ENCODE assay signal across 14 cellular contexts in the genomic region with DNA sequence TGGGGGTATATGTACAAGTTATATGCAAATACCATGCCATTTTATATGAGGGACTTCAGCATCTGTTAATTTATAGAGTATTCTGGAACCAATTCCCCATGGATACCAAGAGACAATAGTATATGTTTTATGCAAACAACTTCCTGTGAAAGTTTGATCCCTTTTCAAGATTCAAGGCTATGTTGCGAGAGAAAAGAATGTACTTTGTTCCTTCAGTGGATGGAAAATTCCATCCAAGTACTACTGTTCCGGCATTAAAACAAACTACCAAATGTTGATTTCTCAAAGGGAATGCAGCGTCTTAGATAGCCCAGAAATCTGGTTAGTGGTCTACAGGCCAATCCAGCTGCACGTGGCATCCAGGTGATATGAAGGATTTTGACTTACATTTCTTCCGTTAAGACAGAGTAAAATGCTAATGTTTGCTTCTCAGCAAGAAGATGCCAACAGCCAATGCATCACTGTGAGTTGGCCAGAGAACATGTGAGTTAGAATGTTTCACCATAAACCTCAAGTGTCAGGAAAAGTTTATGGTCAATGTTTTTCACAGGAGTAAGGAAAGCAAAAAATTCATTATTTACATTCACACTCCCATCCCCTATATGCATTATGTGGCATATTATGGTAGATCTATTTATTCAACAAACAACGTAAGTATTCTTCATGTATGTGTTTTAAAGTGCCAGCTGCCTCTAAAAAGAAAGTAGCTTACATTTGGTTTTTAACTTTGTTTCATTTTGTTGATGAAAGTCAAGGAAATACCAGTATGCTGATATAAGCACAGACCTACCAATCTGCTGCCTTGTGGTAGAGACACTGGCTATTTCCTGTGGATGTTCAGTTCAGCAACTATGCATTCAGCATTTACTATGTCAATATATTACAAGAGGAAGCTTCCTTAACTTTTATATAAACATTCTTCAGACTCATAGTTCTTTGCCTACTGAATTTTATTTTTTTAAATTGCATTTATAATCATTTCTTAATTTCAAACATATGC.
A peak's percentile ranks its signal among the peaks of the same experiment; 100 is the strongest.
DNase-seq lines count a peak whose midpoint lies in the region; ATAC-seq and TF ChIP-seq lines count a peak whose summit lies in the region.
"Had no signal": no experiment of that assay in that cellular context is flagged by ENCODE, and none has a peak within 500 bp of the region (broad histone marks: within the 10 kb centered on the region; RNA-seq: fewer than 3 reads in every experiment).

No MANE protein-coding gene starts in this region.

- no peak for TF ChIP-seq CTCF in AG09309 (IDR thresholded peaks at IDR 0.05; ENCODE audit: control insufficient read depth, insufficient read depth, low read depth, low read length, missing control alignments)
- no peak for TF ChIP-seq CTCF in foreskin fibroblast (IDR thresholded peaks at IDR 0.05; ENCODE audit: low read depth, low read length)

- H3K4me3 ChIP-seq in AG09309 (ENCODE audit: control insufficient read depth, low read depth, low read length) (no peak overlapping the region), foreskin fibroblast (ENCODE audit: low read depth in 1 of 2, low read length in 2 of 2) (no peak overlapping the region)
- H3K4me3 ChIP-seq: K562, sigmoid colon had no signal

- no peak for ATAC-seq in GM21423 (IDR thresholded peaks at IDR 0.05; ENCODE audit: unreplicated experiment)
- ATAC-seq: activated naive CD4-positive, alpha-beta T cell treated with anti-CD3 and anti-CD28 coated beads, Interleukin-2, amount 50 U/mL, for 72 hours; K562; left lobe of liver had no signal

- DNase-seq in AG09309 (ENCODE audit: low read depth): peak; percentile 27
- peak; percentile 53 for DNase-seq in GM03348 (ENCODE audit: low spot score)
- peak; percentile 73 for DNase-seq in amniotic stem cell (lab: John Stamatoyannopoulos, UW)
- peak; percentile 72 to 83 for DNase-seq in foreskin fibroblast
- DNase-seq in SIG-M5 treated with dmso at 0.1 percent for 504 hours (lab: John Stamatoyannopoulos, UW; ENCODE audit: unreplicated experiment): no peak
- DNase-seq in superior temporal gyrus (ENCODE audit: extremely low spot score): no peak
- no peak for DNase-seq in activated CD4-positive, alpha-beta T cell treated with anti-CD3 and anti-CD28 coated beads, Interleukin-2, amount 50 U/mL, for 1 hour
- DNase-seq: NCI-H1436 treated with DMSO at 0.1 percent for 48 hours, NCI-H526, sigmoid colon had no signal

Comparison
In these comparisons a context has a peak if more than half of its experiments do, and no peak if none do; other contexts are left out.
1. DNase-seq: peak in AG09309 (single experiment), GM03348 (single experiment), amniotic stem cell (single experiment) and foreskin fibroblast (2 of 2); none in SIG-M5 treated with dmso at 0.1 percent for 504 hours (single experiment), superior temporal gyrus (single experiment) and activated CD4-positive, alpha-beta T cell treated with anti-CD3 and anti-CD28 coated beads, Interleukin-2, amount 50 U/mL, for 1 hour (single experiment).